ENCODE assay signal across 9 cellular contexts in genomic region chr15:48643776-48644497, GRCh38.
DNase-seq lines count a peak whose midpoint lies in the region; ATAC-seq and TF ChIP-seq lines count a peak whose summit lies in the region.
"Had no signal": no experiment of that assay in that cellular context is flagged by ENCODE, and none has a peak within 500 bp of the region (broad histone marks: within the 10 kb centered on the region; RNA-seq: fewer than 3 reads in every experiment).

No MANE protein-coding gene starts in this region.

- TF ChIP-seq CTCF in GM06990 (IDR thresholded peaks at IDR 0.05; ENCODE audit: insufficient read depth, low read length, poor library complexity, severe bottlenecking) (no peak), SU-DHL-6 (IDR thresholded peaks at IDR 0.05; ENCODE audit: insufficient read depth, low read length, poor library complexity, severe bottlenecking) (no peak)

- H2AFZ ChIP-seq in SU-DHL-6 (ENCODE audit: low read depth, low read length, severe bottlenecking), result no peak overlapping the region

- H3K79me2 ChIP-seq in SU-DHL-6 (ENCODE audit: insufficient read depth, low read length), result no peaks in the 10 kb centered on the region

- H3K9me3 ChIP-seq in SU-DHL-6 (ENCODE audit: insufficient read depth, low read length), result no peaks in the 10 kb centered on the region

- no peaks in the 10 kb centered on the region for H3K27me3 ChIP-seq in GM06990 (replicated peaks; ENCODE audit: control insufficient read depth, insufficient read depth, low read length)
- no peaks in the 10 kb centered on the region for H3K27me3 ChIP-seq in SU-DHL-6 (ENCODE audit: low read length)
- H3K27me3 ChIP-seq in rectal smooth muscle tissue (ENCODE audit: control insufficient read depth, insufficient read depth, low read length), result no peaks in the 10 kb centered on the region

- peak overlapping the region; percentile 85 for H3K4me3 ChIP-seq in GM06990 (replicated peaks; ENCODE audit: low read depth, low read length)
- no peak overlapping the region for H3K4me3 ChIP-seq in SU-DHL-6 (ENCODE audit: insufficient read depth, low read length, poor library complexity, severe bottlenecking)
- H3K4me3 ChIP-seq in rectal smooth muscle tissue (ENCODE audit: low read length), result peak overlapping the region; percentile 78
- H3K4me3 ChIP-seq: K562 had no signal

- no peak for DNase-seq in GM06990 (ENCODE audit: extremely low read depth, insufficient read length)
- DNase-seq in globus pallidus (ENCODE audit: low spot score), result peak; percentile 40
- no peak for DNase-seq in NCI-H2107 (lab: John Stamatoyannopoulos, UW)
- DNase-seq in NCI-H526 treated with DMSO at 0.1 percent for 48 hours (lab: John Stamatoyannopoulos, UW), result no peak

- H3K9ac ChIP-seq in SU-DHL-6 (ENCODE audit: low read length) (no peak overlapping the region), rectal smooth muscle tissue (ENCODE audit: low read length) (no peak overlapping the region)

- H3K4me1 ChIP-seq in rectal smooth muscle tissue (ENCODE audit: control insufficient read depth, insufficient read depth, low read length), result no peaks in the 10 kb centered on the region

- H3K27ac ChIP-seq in SU-DHL-6 (ENCODE audit: low read depth, low read length), result no peak overlapping the region
- H3K27ac ChIP-seq in rectal smooth muscle tissue (ENCODE audit: low read depth, low read length), result peak overlapping the region; percentile 57

- H3K4me2 ChIP-seq in SU-DHL-6 (ENCODE audit: low read depth, low read length, poor library complexity, severe bottlenecking), result peak overlapping the region; percentile 65

- H4K20me1 ChIP-seq in SU-DHL-6 (ENCODE audit: low read depth, low read length), result no peaks in the 10 kb centered on the region

- no peaks in the 10 kb centered on the region for H3K9me2 ChIP-seq in SU-DHL-6 (replicated peaks; ENCODE audit: insufficient read depth, low read length)

- ATAC-seq in HG03520 (IDR thresholded peaks at IDR 0.05; ENCODE audit: unreplicated experiment) (no peak), GM19395 (IDR thresholded peaks at IDR 0.05; ENCODE audit: unreplicated experiment) (no peak)
- ATAC-seq: K562 had no signal

- H3K36me3 ChIP-seq in GM06990 (ENCODE audit: control insufficient read depth, insufficient read depth, low read length) (no peaks in the 10 kb centered on the region), SU-DHL-6 (ENCODE audit: low read length) (no peaks in the 10 kb centered on the region), rectal smooth muscle tissue (ENCODE audit: control insufficient read depth, insufficient read depth, low read length) (no peaks in the 10 kb centered on the region)

- H3F3A ChIP-seq in SU-DHL-6 (ENCODE audit: insufficient read depth), result no peaks in the 10 kb centered on the region
